8 cellular contexts compared by ENCODE assay signal in the genomic region with DNA sequence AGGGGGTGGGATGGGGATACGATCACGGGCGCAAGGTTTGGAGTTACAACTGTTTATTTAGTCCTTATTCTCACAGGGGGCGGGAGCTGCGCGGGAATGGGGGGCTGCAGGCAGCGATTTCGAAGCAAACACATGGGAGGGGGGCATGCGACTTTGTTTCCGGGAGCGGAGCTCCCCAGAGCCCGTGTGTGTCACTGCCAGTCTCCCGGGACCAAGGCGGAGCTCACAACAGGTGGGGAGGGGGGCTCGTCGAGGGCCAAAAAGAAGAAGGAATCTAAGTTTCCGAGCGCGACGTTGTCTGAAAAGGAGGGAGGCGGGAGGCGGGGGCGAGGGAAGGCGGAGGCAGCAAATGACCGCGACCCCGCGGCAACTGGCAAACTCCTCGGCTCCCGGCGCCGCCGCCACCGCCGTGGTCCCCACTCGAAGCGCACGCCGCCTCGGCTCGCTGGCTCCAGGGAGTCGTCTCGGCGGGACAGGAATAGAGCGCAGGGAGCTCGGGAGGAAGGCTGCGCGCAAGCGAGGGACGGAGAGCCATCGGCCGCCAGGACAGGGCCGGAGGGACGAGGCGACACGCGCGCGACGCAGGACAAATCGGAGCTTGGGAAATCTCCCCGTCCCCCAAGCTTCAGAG. TPM values are rescaled to one million over a fixed set of nuclear protein-coding genes. Genes with fewer than 3 reads are reported as not detected.
DNase-seq lines count a peak whose midpoint lies in the region; ATAC-seq and TF ChIP-seq lines count a peak whose summit lies in the region.

No MANE protein-coding gene starts in this region.

- no peaks in the 10 kb centered on the region for H3K9me3 ChIP-seq in right atrium auricular region
- H3K9me3 ChIP-seq in uterus: no peaks in the 10 kb centered on the region

- peak; percentile 6 to 62 for DNase-seq in NCI-H526 (lab: John Stamatoyannopoulos, UW)
- no peak for DNase-seq in NCI-H526 treated with DMSO at 0.1 percent for 48 hours (lab: John Stamatoyannopoulos, UW)
- DNase-seq in SKM-1 treated with dmso at 0.1 percent for 144 hours (lab: John Stamatoyannopoulos, UW; ENCODE audit: unreplicated experiment): peak; percentile 64
- DNase-seq in right atrium auricular region (ENCODE audit: low spot score): no peak
- peak; percentile 19 to 90 (median 52) for DNase-seq in posterior cingulate gyrus
- DNase-seq in uterus: peak; percentile 39 to 46

- H3K27ac ChIP-seq in angular gyrus (ENCODE audit: low read depth, low read length): peak overlapping the region; percentile 99
- H3K27ac ChIP-seq in right atrium auricular region: peak overlapping the region; percentile 97 to 98
- peak overlapping the region; percentile 98 to 99 for H3K27ac ChIP-seq in uterus

- intact Hi-C loops in posterior cingulate gyrus (cut with DNase I): loop anchor here (2.0 to 10.0 kb wide), 4 partner anchors 40 to 520 kb away; no protein-coding TSS in a partner anchor
- intact Hi-C loops in uterus (cut with DNase I; ENCODE audit: low total_unique reads): loop anchor here (5.0 kb wide), 1 partner anchor 275 kb away; no protein-coding TSS in a partner anchor

- H3K4me3 ChIP-seq in right atrium auricular region (peak overlapping the region; percentile 77 to 87), uterus (peak overlapping the region; percentile 67 to 69)

- H3K27me3 ChIP-seq in right atrium auricular region: no peaks in the 10 kb centered on the region
- no peaks in the 10 kb centered on the region for H3K27me3 ChIP-seq in uterus

- H3K4me1 ChIP-seq in right atrium auricular region (peaks cover 0 to 39% of the 10 kb centered on the region in 2 donors), uterus (no peaks in the 10 kb centered on the region)

- no peaks in the 10 kb centered on the region for H3K36me3 ChIP-seq in right atrium auricular region
- no peaks in the 10 kb centered on the region for H3K36me3 ChIP-seq in uterus

- TF ChIP-seq CTCF in right atrium auricular region (IDR thresholded peaks at IDR 0.05) (no peak), uterus (IDR thresholded peaks at IDR 0.05) (no peak)

- TF ChIP-seq POLR2A in uterus (IDR thresholded peaks at IDR 0.05): no peak

- ATAC-seq in HG03196 (IDR thresholded peaks at IDR 0.05; ENCODE audit: unreplicated experiment): no peak

RNA-seq across cellular contexts. Expression of gene FOXP1, which starts 1.4 kb away (rescaled TPM):
- total RNA-seq in right atrium auricular region: 10 to 100 TPM; 39.2 to 59.0 TPM
- total RNA-seq in uterus: 100 to 1,000 TPM in 3 of 4 donors, 10 to 100 TPM in 1; 54.2 to 152 (median 129) TPM

Comparison
In these comparisons a context has a peak if more than half of its experiments do, and no peak if none do; other contexts are left out.
1. DNase-seq: peak in NCI-H526 (2 of 2), SKM-1 treated with dmso at 0.1 percent for 144 hours (single experiment), posterior cingulate gyrus (10 of 10) and uterus (2 of 2); none in NCI-H526 treated with DMSO at 0.1 percent for 48 hours (single experiment) and right atrium auricular region (single experiment).
2. Peak in every context shown above with its lines, with median percentiles within 50 percentile points of each other: H3K27ac ChIP-seq.